Comparison of ENCODE assay signal across 8 cellular contexts in the genomic region with DNA sequence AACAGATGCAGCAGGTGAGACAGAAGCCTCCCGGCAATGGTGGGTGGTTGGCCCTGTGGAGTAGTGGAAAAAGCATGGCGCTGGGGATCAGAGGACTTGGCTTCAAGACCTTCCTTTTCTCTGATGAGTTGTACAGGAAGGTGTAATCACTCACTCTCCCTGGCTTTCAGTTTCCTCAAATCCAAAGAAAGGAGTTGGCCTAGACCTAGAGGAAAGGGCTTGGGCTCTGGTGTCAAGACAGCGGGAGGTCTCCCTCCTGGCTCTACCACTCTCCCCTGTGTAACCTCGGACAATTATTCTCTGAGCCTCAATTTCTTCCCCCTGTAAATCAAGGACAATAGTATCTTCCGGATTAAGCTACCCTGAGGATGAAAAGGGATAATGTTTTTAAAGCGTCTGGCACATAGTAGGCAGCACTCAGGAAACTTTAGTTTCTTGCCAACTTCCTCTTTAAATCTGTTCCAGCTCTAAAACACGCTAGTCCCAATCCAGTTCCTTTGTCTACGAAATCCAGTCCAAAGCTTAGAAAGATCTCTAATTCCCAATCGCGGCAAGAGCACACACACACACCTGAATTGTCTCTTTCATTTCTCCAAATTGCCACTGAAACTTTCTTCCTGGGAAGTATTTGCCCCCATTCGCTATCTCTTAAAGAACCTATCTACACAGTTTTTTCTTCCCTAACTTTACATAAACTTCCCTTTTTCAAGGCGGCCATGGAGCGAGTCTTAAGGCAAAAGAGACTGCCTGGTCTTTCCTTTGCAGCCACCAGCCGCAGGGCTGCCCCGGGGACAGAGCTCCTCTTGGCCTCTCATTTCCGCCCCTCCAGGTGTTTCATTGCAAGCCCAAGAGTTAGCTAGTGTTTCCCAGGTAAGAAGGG. TPM values are rescaled to one million over a fixed set of nuclear protein-coding genes. Genes with fewer than 3 reads are reported as not detected.
DNase-seq lines count a peak whose midpoint lies in the region; ATAC-seq and TF ChIP-seq lines count a peak whose summit lies in the region.

No MANE protein-coding gene starts in this region.

- intact Hi-C loops in A673 (cut with micrococcal nuclease; ENCODE audit: unreplicated experiment), result loop anchor here (2.0 kb wide), 1 partner anchor 28 kb away; no protein-coding TSS in a partner anchor

- no peak overlapping the region for H4K8ac ChIP-seq in mesenchymal stem cell (ENCODE audit: low read length)

- H3K27me3 ChIP-seq in A673 (replicated peaks; ENCODE audit: insufficient read depth, low read depth, low read length, poor library complexity) (no peaks in the 10 kb centered on the region), mesenchymal stem cell (ENCODE audit: control insufficient read depth in 1 of 2, insufficient read depth in 1 of 2, low read length in 2 of 2) (peaks cover 0 to 24% of the 10 kb centered on the region in 2 experiments)

- H3K18ac ChIP-seq in mesenchymal stem cell (ENCODE audit: low read depth in 1 of 2, low read length in 2 of 2), result no peak overlapping the region

- H2BK120ac ChIP-seq in mesenchymal stem cell (ENCODE audit: low read depth, low read length), result no peak overlapping the region

- peak; percentile 57 for DNase-seq in A673 (ENCODE audit: low spot score)
- peak; percentile 19 for DNase-seq in LoVo (ENCODE audit: low spot score)
- DNase-seq in astrocyte of the spinal cord (ENCODE audit: low read depth, low spot score), result peak; percentile 30
- DNase-seq in mesenchymal stem cell, result peak; percentile 20
- DNase-seq in RWPE1 (ENCODE audit: low spot score), result no peak

- H3K14ac ChIP-seq in mesenchymal stem cell (ENCODE audit: low read length in 2 of 2), result peak overlapping the region in 1 of 2 experiments; percentile 28

- BruUV-seq in A673 (replicated peaks; lab: Mats Ljungman, UMichigan), result no TSS peak

- ATAC-seq in HG03175 (IDR thresholded peaks at IDR 0.05; ENCODE audit: unreplicated experiment) (no peak), HG03139 (IDR thresholded peaks at IDR 0.05; ENCODE audit: unreplicated experiment) (no peak), GM18520 (IDR thresholded peaks at IDR 0.05; ENCODE audit: unreplicated experiment) (no peak)

- no peaks in the 10 kb centered on the region for H3K36me3 ChIP-seq in A673 (ENCODE audit: insufficient read depth, low read length, poor library complexity, severe bottlenecking)
- H3K36me3 ChIP-seq in mesenchymal stem cell (ENCODE audit: control insufficient read depth in 1 of 2, insufficient read depth in 2 of 2, low read depth in 1 of 2, low read length in 2 of 2), result no peaks in the 10 kb centered on the region

- no peak overlapping the region for H2BK12ac ChIP-seq in mesenchymal stem cell (ENCODE audit: low read length in 2 of 2)

- TF ChIP-seq CTCF in A673 (conservative IDR thresholded peaks at IDR 0.05; ENCODE audit: low read depth, low read length) (no peak), astrocyte of the spinal cord (IDR thresholded peaks at IDR 0.05; ENCODE audit: low read depth, low read length) (no peak), RWPE1 (conservative IDR thresholded peaks at IDR 0.05; ENCODE audit: low read depth) (no peak)

- no peak overlapping the region for H2AFZ ChIP-seq in mesenchymal stem cell (ENCODE audit: low read depth, low read length)

- in situ Hi-C loops in astrocyte of the spinal cord (cut with HindIII; ENCODE audit: low sequenced_read_pairs), result no loop called here

- no peak overlapping the region for H2AK5ac ChIP-seq in mesenchymal stem cell (ENCODE audit: low read length, severe bottlenecking)

- H3K27ac ChIP-seq in A673 (ENCODE audit: low read depth, low read length, poor library complexity, severe bottlenecking) (no peak overlapping the region), mesenchymal stem cell (ENCODE audit: low read length, poor library complexity, severe bottlenecking) (no peak overlapping the region), RWPE1 (no peak overlapping the region)

- no peaks in the 10 kb centered on the region for H3K79me1 ChIP-seq in mesenchymal stem cell (replicated peaks; ENCODE audit: low read length, poor library complexity, severe bottlenecking)

- peak overlapping the region; percentile 66 for H3K4me2 ChIP-seq in mesenchymal stem cell (ENCODE audit: low read length, poor library complexity, severe bottlenecking)

- H3K9ac ChIP-seq in mesenchymal stem cell (ENCODE audit: low read length), result peak overlapping the region; percentile 53

- no peak overlapping the region for H3K4ac ChIP-seq in mesenchymal stem cell (ENCODE audit: low read depth in 1 of 2, low read length in 2 of 2)

- 8% methylated on average over 12 of the region's 16 CpGs for WGBS in mesenchymal stem cell

- H3K4me1 ChIP-seq in A673 (ENCODE audit: insufficient read depth, low read length, poor library complexity, severe bottlenecking), result no peaks in the 10 kb centered on the region
- peaks cover under 1% of the 10 kb centered on the region for H3K4me1 ChIP-seq in mesenchymal stem cell (ENCODE audit: control insufficient read depth, insufficient read depth, low read depth, low read length)

- H2BK5ac ChIP-seq in mesenchymal stem cell (ENCODE audit: low read depth, low read length, poor library complexity, severe bottlenecking), result no peak overlapping the region

- H3K9me3 ChIP-seq in A673 (ENCODE audit: low read depth, low read length, poor library complexity, severe bottlenecking) (no peaks in the 10 kb centered on the region), mesenchymal stem cell (ENCODE audit: control insufficient read depth, low read length) (no peaks in the 10 kb centered on the region)

- no peak overlapping the region for H3K23ac ChIP-seq in mesenchymal stem cell (ENCODE audit: low read length in 2 of 2)

- POLR2A ChIA-PET in A673 (lab: Charles Lee; ENCODE audit: low non-redundant PET) (no interaction called here), RWPE1 (lab: Yijun Ruan, JAX; ENCODE audit: low non-redundant PET) (no interaction called here)

- CTCF ChIA-PET in A673 (lab: Charles Lee) (no interaction called here), RWPE1 (lab: Yijun Ruan, JAX) (interaction anchor here (0.6 to 1.1 kb wide), 2 partner anchors 75 to 225 kb away, joined by 4 to 7 read pairs; no protein-coding TSS in a partner anchor)

- no peak overlapping the region for H2BK15ac ChIP-seq in mesenchymal stem cell (ENCODE audit: low read depth, poor library complexity, severe bottlenecking)

- H4K91ac ChIP-seq in mesenchymal stem cell (ENCODE audit: low read length), result no peak overlapping the region

- H3K4me3 ChIP-seq in A673 (ENCODE audit: low read depth, low read length, poor library complexity, severe bottlenecking) (peak overlapping the region; percentile 38), astrocyte of the spinal cord (ENCODE audit: low read depth, low read length) (peak overlapping the region; percentile 29), mesenchymal stem cell (ENCODE audit: insufficient read depth in 1 of 2, low read depth in 1 of 2, low read length in 2 of 2) (peak overlapping the region in 1 of 2 experiments; percentile 68)

RNA-seq across cellular contexts. Expression of a gene that starts 29.9 kb away (rescaled TPM):
- 17.8 and 19.4 TPM in 2 replicates for total RNA-seq in A673 (2021)
- polyA plus RNA-seq in mesenchymal stem cell (2013, experiment 1 of 2), result 26.4 TPM
- polyA plus RNA-seq in mesenchymal stem cell (2013, experiment 2 of 2), result 26.5 TPM
